17 cellular contexts compared by ENCODE assay signal in genomic region chr7:70669859-70670258, GRCh38.
"Had no signal": no experiment of that assay in that cellular context is flagged by ENCODE, and none has a peak within 500 bp of the region (broad histone marks: within the 10 kb centered on the region; RNA-seq: fewer than 3 reads in every experiment).

No MANE protein-coding gene starts in this region.

- H3K9me3 Mint-ChIP-seq: activated naive CD4-positive, alpha-beta T cell treated with anti-CD3 and anti-CD28 coated beads for 36 hours; dendritic cell treated with granulocyte-macrophage colony-stimulating factor and Interleukin-4, amounts not matched to agents 40 ng/mL and 50 ng/mL, for 4 days had no signal

- H3K9me3 ChIP-seq: adrenal gland, body of pancreas, right atrium auricular region, SJCRH30 had no signal

- ATAC-seq: body of pancreas had no signal

- H3K27me3 Mint-ChIP-seq: dendritic cell treated with granulocyte-macrophage colony-stimulating factor and Interleukin-4, amounts not matched to agents 40 ng/mL and 50 ng/mL, for 4 days had no signal

- H3K4me3 Mint-ChIP-seq: activated naive CD4-positive, alpha-beta T cell treated with anti-CD3 and anti-CD28 coated beads for 36 hours; dendritic cell treated with granulocyte-macrophage colony-stimulating factor and Interleukin-4, amounts not matched to agents 40 ng/mL and 50 ng/mL, for 4 days had no signal

- H3K27me3 ChIP-seq: adrenal gland, body of pancreas, right atrium auricular region, SJCRH30 had no signal

- H3K4me1 ChIP-seq: adrenal gland, right atrium auricular region, SJCRH30 had no signal

- H3K27ac ChIP-seq: adrenal gland, SJCRH30, skin epidermis, VCaP had no signal

- H3K36me3 ChIP-seq: adrenal gland, right atrium auricular region, SJCRH30 had no signal

- H3K27ac Mint-ChIP-seq: activated naive CD4-positive, alpha-beta T cell treated with anti-CD3 and anti-CD28 coated beads for 36 hours; dendritic cell treated with granulocyte-macrophage colony-stimulating factor and Interleukin-4, amounts not matched to agents 40 ng/mL and 50 ng/mL, for 4 days had no signal

- H3K4me3 ChIP-seq: adrenal gland, body of pancreas, right atrium auricular region, SJCRH30, skin epidermis had no signal

- DNase-seq: activated CD8-positive, alpha-beta memory T cell treated with anti-CD3 and anti-CD28 coated beads for 24 hours; activated naive CD4-positive, alpha-beta T cell treated with anti-CD3 and anti-CD28 coated beads for 36 hours; activated T-cell treated with anti-CD3 and anti-CD28 coated beads, Interleukin-2, amount 50 U/mL, for 48 hours; adrenal gland; body of pancreas; cerebellar nuclear complex; hippocampal formation; kidney glomerular epithelial cell; SJCRH30; stimulated activated naive CD4-positive, alpha-beta T cell; substantia nigra; T1000; trophoblast cell had no signal
